ENCODE assay signal across 18 cellular contexts in the genomic region with DNA sequence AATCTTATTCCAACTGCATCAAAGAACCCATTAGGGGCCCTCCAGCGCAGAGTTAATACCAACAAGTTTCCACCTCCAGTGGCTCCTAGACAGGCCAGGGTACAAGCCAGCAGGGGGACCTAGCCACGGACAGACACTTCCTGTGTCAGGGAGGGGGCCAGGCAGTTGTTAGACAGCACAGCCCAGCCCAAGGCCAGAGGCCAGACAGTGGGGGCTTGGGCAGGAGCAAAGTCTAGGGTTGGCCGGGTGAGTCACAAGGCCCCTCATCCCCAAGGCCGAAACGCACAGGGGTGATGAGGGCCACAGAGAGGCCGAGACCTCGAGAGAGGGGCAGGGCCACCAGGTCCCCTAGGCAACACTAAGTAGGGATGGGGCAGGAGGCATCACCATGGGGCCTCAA.
"Had no signal": no experiment of that assay in that cellular context is flagged by ENCODE, and none has a peak within 500 bp of the region (broad histone marks: within the 10 kb centered on the region; RNA-seq: fewer than 3 reads in every experiment).

No MANE protein-coding gene starts in this region.

- H3K4me1 ChIP-seq: foreskin keratinocyte, psoas muscle, right lobe of liver, spleen, tibial nerve had no signal

- H3K4me3 Mint-ChIP-seq: effector memory CD8-positive, alpha-beta T cell; naive B cell; nephron; stimulated activated memory B cell treated with anti-CD40 and anti-IgM and Interleukin-4, amounts not matched to agents 10 μg/mL and 1 μg/mL and 100 μg/mL, for 72 hours; stimulated activated naive CD8-positive, alpha-beta T cell treated with anti-CD3 and anti-CD28 coated beads, Interleukin-15, Interleukin-2, amounts not matched to agents 100 ng/mL and 50 ng/mL, for 24 hours had no signal

- H3K27ac Mint-ChIP-seq: effector memory CD8-positive, alpha-beta T cell; naive B cell; stimulated activated memory B cell treated with anti-CD40 and anti-IgM and Interleukin-4, amounts not matched to agents 10 μg/mL and 1 μg/mL and 100 μg/mL, for 72 hours; stimulated activated naive CD8-positive, alpha-beta T cell treated with anti-CD3 and anti-CD28 coated beads, Interleukin-15, Interleukin-2, amounts not matched to agents 100 ng/mL and 50 ng/mL, for 24 hours had no signal

- H3K27me3 ChIP-seq: foreskin keratinocyte, right lobe of liver, tibial nerve had no signal

- ATAC-seq: effector memory CD8-positive, alpha-beta T cell; foreskin keratinocyte; psoas muscle; stimulated activated memory B cell treated with anti-CD40 and anti-IgM and Interleukin-4, amounts not matched to agents 10 μg/mL and 1 μg/mL and 100 μg/mL, for 72 hours had no signal

- DNase-seq: effector memory CD8-positive, alpha-beta T cell; erythroblast; foreskin keratinocyte; kidney glomerular epithelial cell; mesendoderm; naive B cell; psoas muscle; retina; right lobe of liver; spleen; stimulated activated CD4-positive, alpha-beta T cell treated with anti-CD3 and anti-CD28 coated beads, Interleukin-15, amount 100 ng/mL, for 24 hours; stimulated activated CD4-positive, alpha-beta T cell treated with anti-CD3 and anti-CD28 coated beads, Interleukin-1b, Interleukin-23, amount 100 ng/mL, for 48 hours; stimulated activated CD4-positive, alpha-beta T cell treated with anti-CD3 and anti-CD28 coated beads, Interleukin-4, amount 100 ng/mL, for 24 hours had no signal

- H3K27ac ChIP-seq: foreskin keratinocyte, neutrophil, psoas muscle, right lobe of liver, spleen, tibial nerve had no signal

- H3K4me3 ChIP-seq: psoas muscle, right lobe of liver, spleen, tibial nerve had no signal

- H3K4me1 Mint-ChIP-seq: naive B cell; stimulated activated memory B cell treated with anti-CD40 and anti-IgM and Interleukin-4, amounts not matched to agents 10 μg/mL and 1 μg/mL and 100 μg/mL, for 72 hours had no signal

- H3K36me3 ChIP-seq: neutrophil, right lobe of liver, spleen, tibial nerve had no signal
